ENCODE assay signal across 8 cellular contexts in genomic region chr12:33438890-33439586, GRCh38.
DNase-seq lines count a peak whose midpoint lies in the region; ATAC-seq and TF ChIP-seq lines count a peak whose summit lies in the region.

No MANE protein-coding gene starts in this region.

- TF ChIP-seq CTCF in GM13976 (IDR thresholded peaks at IDR 0.05; ENCODE audit: borderline replicate concordance, control extremely low read depth, extremely low read depth, insufficient read depth, missing control alignments) (no peak), parathyroid adenoma (IDR thresholded peaks at IDR 0.05) (no peak)

- no peak overlapping the region for H3K9ac ChIP-seq in parathyroid adenoma

- no peak overlapping the region for H3K27ac ChIP-seq in parathyroid adenoma

- no peaks in the 10 kb centered on the region for H3K79me2 ChIP-seq in parathyroid adenoma

- H3K36me3 ChIP-seq in parathyroid adenoma (ENCODE audit: control insufficient read depth, insufficient read depth, low read length): no peaks in the 10 kb centered on the region

- H3K4me3 ChIP-seq in parathyroid adenoma (ENCODE audit: low read depth, low read length): peak overlapping the region; percentile 74

- no peaks in the 10 kb centered on the region for H3K9me3 ChIP-seq in parathyroid adenoma (ENCODE audit: control insufficient read depth, low read length)

- peak overlapping the region; percentile 48 for H2AFZ ChIP-seq in parathyroid adenoma

- in situ Hi-C loops in GM13976 (cut with MboI; ENCODE audit: low sequenced_read_pairs, unreplicated experiment): no loop called here

- peak overlapping the region; percentile 87 for H3K4me2 ChIP-seq in parathyroid adenoma (ENCODE audit: low read length)

- ATAC-seq in SK-N-SH treated with all-trans-retinoic acid at 6 μM for 48 hours (peak; percentile 44), GM21717 (IDR thresholded peaks at IDR 0.05; ENCODE audit: unreplicated experiment) (no peak)

- H3K27me3 ChIP-seq in parathyroid adenoma (ENCODE audit: control insufficient read depth, insufficient read depth, low read length): no peaks in the 10 kb centered on the region

- peak; percentile 37 for DNase-seq in GM13976 (ENCODE audit: low spot score)
- peak; percentile 15 for DNase-seq in foreskin melanocyte
- DNase-seq in activated CD4-positive, alpha-beta T cell treated with anti-CD3 and anti-CD28 coated beads for 48 hours: no peak
- no peak for DNase-seq in NCI-H2081 treated with DMSO at 0.1 percent for 48 hours (lab: John Stamatoyannopoulos, UW)
- DNase-seq in activated CD8-positive, alpha-beta memory T cell treated with anti-CD3 and anti-CD28 coated beads for 24 hours: no peak

- H3K4me1 ChIP-seq in parathyroid adenoma: no peaks in the 10 kb centered on the region

TF ChIP-seq in SK-N-SH treated with all-trans-retinoic acid at 6 μM for 48 hours, 23 proteins besides CTCF, POLR2A, EP300 and RAD21:
- TF ChIP-seq OSR1 (CRISPR knock-in tag; IDR thresholded peaks at IDR 0.05) (no peak), ARNTL (CRISPR knock-in tag; IDR thresholded peaks at IDR 0.05; ENCODE audit: borderline replicate concordance, low read depth) (no peak), TSHZ2 (CRISPR knock-in tag; IDR thresholded peaks at IDR 0.05) (no peak), ESRRG (CRISPR knock-in tag; IDR thresholded peaks at IDR 0.05) (no peak), ZNF8 (CRISPR knock-in tag; IDR thresholded peaks at IDR 0.05) (no peak), ZFP30 (CRISPR knock-in tag; IDR thresholded peaks at IDR 0.05) (no peak), ZC3H10 (CRISPR knock-in tag; IDR thresholded peaks at IDR 0.05) (no peak), PPARA (CRISPR knock-in tag; IDR thresholded peaks at IDR 0.05; ENCODE audit: borderline replicate concordance) (no peak), POU6F1 (CRISPR knock-in tag; IDR thresholded peaks at IDR 0.05; ENCODE audit: borderline replicate concordance, low read depth) (no peak), TCF4 (CRISPR knock-in tag; IDR thresholded peaks at IDR 0.05; ENCODE audit: borderline replicate concordance) (no peak), TOX (CRISPR knock-in tag; IDR thresholded peaks at IDR 0.05; ENCODE audit: borderline replicate concordance) (no peak), CSDC2 (CRISPR knock-in tag; IDR thresholded peaks at IDR 0.05) (no peak), GLIS3 (CRISPR knock-in tag; IDR thresholded peaks at IDR 0.05) (no peak), RARB (CRISPR knock-in tag; IDR thresholded peaks at IDR 0.05) (no peak), SNAI2 (CRISPR knock-in tag; IDR thresholded peaks at IDR 0.05) (no peak), CSRNP3 (CRISPR knock-in tag; IDR thresholded peaks at IDR 0.05) (no peak), PATZ1 (CRISPR knock-in tag; IDR thresholded peaks at IDR 0.05; ENCODE audit: borderline replicate concordance) (no peak), CREB5 (CRISPR knock-in tag; IDR thresholded peaks at IDR 0.05; ENCODE audit: low read depth) (no peak), ZNF70 (CRISPR knock-in tag; IDR thresholded peaks at IDR 0.05) (no peak)

Comparison
In these comparisons a context has a peak if more than half of its experiments do, and no peak if none do; other contexts are left out.
1. DNase-seq: peak in GM13976 (single experiment) and foreskin melanocyte (single experiment); none in activated CD4-positive, alpha-beta T cell treated with anti-CD3 and anti-CD28 coated beads for 48 hours (single experiment), NCI-H2081 treated with DMSO at 0.1 percent for 48 hours (single experiment) and activated CD8-positive, alpha-beta memory T cell treated with anti-CD3 and anti-CD28 coated beads for 24 hours (single experiment).